In the genomic region with DNA sequence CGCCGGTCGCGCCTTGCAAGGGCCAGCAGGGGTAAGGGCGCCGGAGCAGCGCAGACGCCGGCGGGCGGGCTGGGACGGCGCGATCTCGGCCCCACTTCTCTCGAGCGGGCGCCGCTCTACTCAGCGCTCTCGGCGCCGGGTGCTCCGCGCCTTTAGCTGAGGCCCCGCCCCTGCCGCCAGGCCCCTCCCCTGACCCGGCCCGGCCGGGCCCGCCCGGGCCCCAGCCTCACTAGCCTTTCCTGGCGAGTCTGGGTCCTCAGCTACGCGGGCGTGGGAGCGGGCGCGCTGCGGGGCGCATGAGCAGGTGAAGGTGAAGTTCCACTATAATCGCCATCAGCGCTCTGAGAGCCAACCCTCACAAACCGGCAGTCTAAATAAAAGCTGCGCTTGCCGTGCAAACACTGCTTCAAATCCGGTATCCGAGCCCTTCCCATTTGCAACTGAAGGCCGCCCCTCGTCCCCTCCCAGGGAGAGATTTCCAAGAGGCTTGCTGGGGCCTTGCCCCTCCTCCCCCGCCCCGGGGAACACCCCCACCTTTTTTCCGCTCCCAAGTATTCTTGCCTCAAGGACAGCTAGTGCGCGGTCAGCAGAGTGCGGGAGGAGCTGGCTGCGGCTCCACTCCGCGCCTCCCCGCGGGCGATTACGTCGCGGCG, we compare ENCODE assay signal across 8 cellular contexts. TPM values are rescaled to one million over a fixed set of nuclear protein-coding genes. Genes with fewer than 3 reads are reported as not detected.
A peak's percentile ranks its signal among the peaks of the same experiment; 100 is the strongest.
DNase-seq lines count a peak whose midpoint lies in the region; ATAC-seq and TF ChIP-seq lines count a peak whose summit lies in the region.

A gene with protein sequence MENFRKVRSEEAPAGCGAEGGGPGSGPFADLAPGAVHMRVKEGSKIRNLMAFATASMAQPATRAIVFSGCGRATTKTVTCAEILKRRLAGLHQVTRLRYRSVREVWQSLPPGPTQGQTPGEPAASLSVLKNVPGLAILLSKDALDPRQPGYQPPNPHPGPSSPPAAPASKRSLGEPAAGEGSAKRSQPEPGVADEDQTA (minus strand): TSS at position 125 of the 653 bp plus-strand sequence. CDS start 189 bp downstream, outside the sequence.

- in situ Hi-C loops in GM18951 (cut with MboI; ENCODE audit: low sequenced_read_pairs, unreplicated experiment) = no loop called here

- TF ChIP-seq POLR2A in GM18951 (IDR thresholded peaks at IDR 0.05; ENCODE audit: extremely low read depth, insufficient read depth, insufficient read length) = peak; percentile 68

- no peaks in the 10 kb centered on the region for H3K9me3 Mint-ChIP-seq in activated T-cell treated with anti-CD3 and anti-CD28 coated beads, Interleukin-2, amount 50 U/mL, for 24 hours

- peak within 1 kb of the TSS; percentile 82 to 90 for H3K9ac ChIP-seq in mucosa of rectum (ENCODE audit: low read depth in 1 of 2, low read length in 2 of 2)

- peaks cover 53% of the 10 kb centered on the region for H3K4me1 Mint-ChIP-seq in activated T-cell treated with anti-CD3 and anti-CD28 coated beads, Interleukin-2, amount 50 U/mL, for 24 hours (ENCODE audit: low read depth)

- H3K9me3 ChIP-seq in mucosa of rectum (ENCODE audit: control insufficient read depth in 2 of 2, low read length in 2 of 2) = no peaks in the 10 kb centered on the region

- H3K4me3 ChIP-seq in mucosa of rectum (ENCODE audit: low read length in 2 of 2) = peak within 1 kb of the TSS; percentile 85 to 92

- peaks cover 0 to 3% of the 10 kb centered on the region in 2 donors for H3K27me3 ChIP-seq in mucosa of rectum (ENCODE audit: control insufficient read depth in 2 of 2, insufficient read depth in 2 of 2, low read length in 2 of 2)

- H3K4me3 Mint-ChIP-seq in activated T-cell treated with anti-CD3 and anti-CD28 coated beads, Interleukin-2, amount 50 U/mL, for 24 hours = peak within 1 kb of the TSS; percentile 72

- peaks cover 33% of the 10 kb centered on the region for H3K27me3 Mint-ChIP-seq in activated T-cell treated with anti-CD3 and anti-CD28 coated beads, Interleukin-2, amount 50 U/mL, for 24 hours

- H3K27ac Mint-ChIP-seq in activated T-cell treated with anti-CD3 and anti-CD28 coated beads, Interleukin-2, amount 50 U/mL, for 24 hours = no peak within 1 kb of the TSS

- peak within 1 kb of the TSS; percentile 90 to 91 for H3K27ac ChIP-seq in mucosa of rectum (ENCODE audit: low read depth in 2 of 2, low read length in 2 of 2)

- no peaks in the 10 kb centered on the region for H3K36me3 Mint-ChIP-seq in activated T-cell treated with anti-CD3 and anti-CD28 coated beads, Interleukin-2, amount 50 U/mL, for 24 hours (ENCODE audit: low read depth)

- no peaks in the 10 kb centered on the region for H3K36me3 ChIP-seq in mucosa of rectum (ENCODE audit: control insufficient read depth in 2 of 2, insufficient read depth in 2 of 2, low read length in 2 of 2)

- ATAC-seq in HG03342 (IDR thresholded peaks at IDR 0.05; ENCODE audit: unreplicated experiment) = peak; percentile 75
- ATAC-seq in esophagus mucosa = peak; percentile 83

- peaks cover 37 to 49% of the 10 kb centered on the region in 2 donors for H3K4me1 ChIP-seq in mucosa of rectum (ENCODE audit: control insufficient read depth in 2 of 2, insufficient read depth in 2 of 2, low read length in 2 of 2)

- DNase-seq in AG08395 (ENCODE audit: low spot score) (peak; percentile 76), NCI-H82 treated with DMSO at 0.1 percent for 48 hours (lab: John Stamatoyannopoulos, UW; ENCODE audit: unreplicated experiment) (peak; percentile 57)
- peak; percentile 88 for DNase-seq in activated T-cell treated with anti-CD3 and anti-CD28 coated beads, Interleukin-2, amount 50 U/mL, for 24 hours
- peak; percentile 67 for DNase-seq in stimulated activated CD8-positive, alpha-beta memory T cell treated with anti-CD3 and anti-CD28 coated beads, Interleukin-4, amount 100 ng/mL, for 24 hours (ENCODE audit: low read depth)

RNA-seq across cellular contexts. Expression of the gene that starts here (rescaled TPM):
- 4.0 TPM for total RNA-seq in esophagus mucosa

Comparison
In these comparisons a context has a peak if more than half of its experiments do, and no peak if none do; other contexts are left out.
1. Peak in every context shown above with its lines: DNase-seq, ATAC-seq, H3K4me3 ChIP-seq and H3K27ac ChIP-seq.